In genomic region chr22:50101870-50102565, GRCh38 we compare ENCODE assay signal across 13 cellular contexts. TPM values are rescaled to one million over a fixed set of nuclear protein-coding genes. Genes with fewer than 3 reads are reported as not detected.
"Had no signal": no experiment of that assay in that cellular context is flagged by ENCODE, and none has a peak within 500 bp of the region (broad histone marks: within the 10 kb centered on the region; RNA-seq: fewer than 3 reads in every experiment).

No MANE protein-coding gene starts in this region.

- DNase-seq: activated CD4-positive, alpha-beta T cell treated with anti-CD3 and anti-CD28 coated beads, Interleukin-2, amount 10 ng/mL, durations not matched to agents 24 days and 14 days; activated CD8-positive, alpha-beta memory T cell treated with anti-CD3 and anti-CD28 coated beads for 24 hours; activated CD8-positive, alpha-beta memory T cell treated with anti-CD3 and anti-CD28 coated beads, Interleukin-2, amount 50 U/mL, for 48 hours; activated gamma-delta T cell; activated T-cell treated with anti-CD3 and anti-CD28 coated beads, Interleukin-2, amount 50 U/mL, for 72 hours; effector CD8-positive, alpha-beta T cell; gastrocnemius medialis; left ventricle myocardium inferior; naive thymus-derived CD8-positive, alpha-beta T cell; nucleus accumbens; stimulated activated naive CD4-positive, alpha-beta T cell treated with Interleukin-2 at 50 U/mL for 16 hours; thyroid gland had no signal

- H3K4me1 ChIP-seq: gastrocnemius medialis, left ventricle myocardium inferior, thyroid gland had no signal

- H3K36me3 ChIP-seq: gastrocnemius medialis, left ventricle myocardium inferior, thyroid gland had no signal

- H3K27me3 ChIP-seq: thyroid gland had no signal

- H3K27ac ChIP-seq: gastrocnemius medialis, left ventricle myocardium inferior, thyroid gland had no signal

- H3K4me3 ChIP-seq: gastrocnemius medialis, left ventricle myocardium inferior, thyroid gland had no signal

- H3K9me3 ChIP-seq: gastrocnemius medialis, left ventricle myocardium inferior, thyroid gland had no signal

- FAIRE-seq: bronchial epithelial cell had no signal

- ATAC-seq: gastrocnemius medialis; naive thymus-derived CD8-positive, alpha-beta T cell had no signal

RNA-seq across cellular contexts. Expression of gene MOV10L1, which starts 12.2 kb away (rescaled TPM):
- polyA plus RNA-seq: naive thymus-derived CD8-positive, alpha-beta T cell had no signal

RNA-seq across cellular contexts. Expression of gene TTLL8, which starts 43.9 kb away (rescaled TPM):
- polyA plus RNA-seq: naive thymus-derived CD8-positive, alpha-beta T cell had no signal
